In the genomic region with DNA sequence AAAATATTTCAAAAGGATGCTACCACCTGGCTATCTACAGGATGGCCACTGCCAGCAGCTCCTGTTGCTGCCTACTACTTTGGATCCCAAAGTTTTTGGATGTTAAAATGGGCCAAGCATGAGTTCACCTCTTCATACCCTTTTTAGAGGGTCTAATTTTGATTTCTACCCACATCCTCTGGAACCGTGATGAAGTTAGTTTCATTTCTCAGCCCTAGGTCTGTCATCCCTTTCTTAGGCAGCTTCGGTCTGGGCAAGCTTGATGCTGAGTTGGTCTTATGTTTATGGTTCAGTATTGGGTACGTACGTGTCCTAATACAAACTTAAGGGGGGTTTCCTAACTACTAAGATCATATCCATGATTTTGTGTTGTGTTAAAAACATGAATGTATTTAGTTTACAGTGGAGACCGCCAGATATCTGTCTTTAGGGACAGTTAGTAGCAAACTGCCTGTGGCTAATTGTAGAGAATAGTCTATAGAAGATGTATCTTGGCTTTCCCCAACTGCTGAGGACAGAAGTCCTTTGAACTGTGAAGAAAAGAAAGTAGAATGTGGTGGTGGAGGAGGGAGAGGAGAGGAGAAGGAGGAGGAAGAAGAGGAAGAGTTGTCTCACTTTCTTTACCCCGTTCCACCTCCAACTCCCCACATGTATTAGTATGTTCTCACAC, we compare ENCODE assay signal across 8 cellular contexts.
DNase-seq lines count a peak whose midpoint lies in the region; ATAC-seq and TF ChIP-seq lines count a peak whose summit lies in the region.

No MANE protein-coding gene starts in this region.

- H3K9me3 ChIP-seq in tibial nerve = no peaks in the 10 kb centered on the region
- peaks cover 6% of the 10 kb centered on the region; the same call in 1 of the 2 replicates for H3K9me3 ChIP-seq in MG63
- H3K9me3 ChIP-seq in left ventricle myocardium inferior (replicated peaks) = no peaks in the 10 kb centered on the region

- no peaks in the 10 kb centered on the region for H3K27me3 ChIP-seq in tibial nerve
- no peaks in the 10 kb centered on the region for H3K27me3 ChIP-seq in MG63
- no peaks in the 10 kb centered on the region for H3K27me3 ChIP-seq in left ventricle myocardium inferior (ENCODE audit: low read depth)

- no peaks in the 10 kb centered on the region for H3K4me1 ChIP-seq in tibial nerve
- H3K4me1 ChIP-seq in left ventricle myocardium inferior = no peaks in the 10 kb centered on the region

- H3K4me3 ChIP-seq in GM12864 (ENCODE audit: low read depth, low read length) = no peak overlapping the region
- no peak overlapping the region for H3K4me3 ChIP-seq in tibial nerve
- H3K4me3 ChIP-seq in MG63 = no peak overlapping the region
- no peak overlapping the region for H3K4me3 ChIP-seq in left ventricle myocardium inferior

- H3K36me3 ChIP-seq in tibial nerve (no peaks in the 10 kb centered on the region), MG63 (no peaks in the 10 kb centered on the region), left ventricle myocardium inferior (no peaks in the 10 kb centered on the region)

- intact Hi-C loops in left ventricle myocardium inferior (cut with micrococcal nuclease) = no loop called here

- TF ChIP-seq POLR2A in tibial nerve (IDR thresholded peaks at IDR 0.05) = no peak

- TF ChIP-seq EP300 in tibial nerve (IDR thresholded peaks at IDR 0.05) = no peak

- H3K27ac ChIP-seq in tibial nerve (peak overlapping the region in 1 of 4 donors; percentile 20), left ventricle myocardium inferior (replicated peaks) (no peak overlapping the region)

- TF ChIP-seq CTCF in GM12864 (IDR thresholded peaks at IDR 0.05; ENCODE audit: low read depth, low read length, missing control alignments) (no peak), tibial nerve (IDR thresholded peaks at IDR 0.05) (no peak), left ventricle myocardium inferior (IDR thresholded peaks at IDR 0.05; ENCODE audit: borderline replicate concordance) (no peak)

- WGBS in tibial nerve, 2 donors = 79 to 83% methylated on average over 6 of the region's 6 CpGs

- DNase-seq in GM12864 (ENCODE audit: low read depth) (peak; percentile 70), tibial nerve (ENCODE audit: low spot score in 2 of 2) (no peak), MG63 (no peak), glomerular visceral epithelial cell (ENCODE audit: extremely low spot score) (no peak), left ventricle myocardium inferior (no peak)
- peak; percentile 36 for DNase-seq in central memory CD4-positive, alpha-beta T cell

- ATAC-seq in GM19452 (IDR thresholded peaks at IDR 0.05; ENCODE audit: unreplicated experiment) = peak; percentile 77
- ATAC-seq in HG03175 (IDR thresholded peaks at IDR 0.05; ENCODE audit: unreplicated experiment) = peak; percentile 67

Comparison
In these comparisons a context has a peak if more than half of its experiments do, and no peak if none do; other contexts are left out.
1. DNase-seq: peak in GM12864 (single experiment) and central memory CD4-positive, alpha-beta T cell (single experiment); none in tibial nerve (0 of 2), MG63 (single experiment), glomerular visceral epithelial cell (single experiment) and left ventricle myocardium inferior (single experiment).